1 cellular context compared by ENCODE assay signal in the genomic region with DNA sequence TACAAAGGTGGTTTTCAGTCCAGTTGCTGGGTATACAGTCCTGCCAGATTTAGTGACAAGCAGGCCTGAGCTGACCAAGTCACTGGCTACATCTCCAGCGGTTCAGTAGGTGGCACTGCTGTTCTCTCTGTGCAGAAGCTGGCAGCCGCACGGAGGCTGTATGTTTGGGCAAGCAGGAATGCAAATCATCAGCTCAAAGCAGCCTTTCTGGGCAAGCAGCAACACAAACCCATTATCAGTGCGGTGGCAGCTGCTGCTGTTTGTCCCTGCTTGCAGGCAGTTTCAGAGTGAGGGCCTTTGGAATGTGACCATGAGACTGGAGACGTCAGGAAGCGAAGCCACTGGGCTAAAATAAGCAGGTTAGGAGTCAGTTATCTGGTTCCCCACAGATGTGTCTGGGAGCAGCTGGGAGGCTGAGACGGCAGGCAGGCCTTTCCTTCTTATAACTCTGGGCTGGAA.
TF ChIP-seq lines count a peak whose summit lies in the region.

No MANE protein-coding gene starts in this region.

TF ChIP-seq in K562, 482 proteins besides CTCF, POLR2A, EP300 and RAD21 (continued from another document):
- TF ChIP-seq, protein P1, sequence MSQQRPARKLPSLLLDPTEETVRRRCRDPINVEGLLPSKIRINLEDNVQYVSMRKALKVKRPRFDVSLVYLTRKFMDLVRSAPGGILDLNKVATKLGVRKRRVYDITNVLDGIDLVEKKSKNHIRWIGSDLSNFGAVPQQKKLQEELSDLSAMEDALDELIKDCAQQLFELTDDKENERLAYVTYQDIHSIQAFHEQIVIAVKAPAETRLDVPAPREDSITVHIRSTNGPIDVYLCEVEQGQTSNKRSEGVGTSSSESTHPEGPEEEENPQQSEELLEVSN (IDR thresholded peaks at IDR 0.05; ENCODE audit: borderline replicate concordance in 1 of 2, extremely low read depth in 1 of 2, insufficient read depth in 1 of 2, insufficient read length in 1 of 2, low read depth in 1 of 2, low read length in 1 of 2, poor library complexity in 1 of 2, severe bottlenecking in 1 of 2), result no peak
- TF ChIP-seq, protein P2, sequence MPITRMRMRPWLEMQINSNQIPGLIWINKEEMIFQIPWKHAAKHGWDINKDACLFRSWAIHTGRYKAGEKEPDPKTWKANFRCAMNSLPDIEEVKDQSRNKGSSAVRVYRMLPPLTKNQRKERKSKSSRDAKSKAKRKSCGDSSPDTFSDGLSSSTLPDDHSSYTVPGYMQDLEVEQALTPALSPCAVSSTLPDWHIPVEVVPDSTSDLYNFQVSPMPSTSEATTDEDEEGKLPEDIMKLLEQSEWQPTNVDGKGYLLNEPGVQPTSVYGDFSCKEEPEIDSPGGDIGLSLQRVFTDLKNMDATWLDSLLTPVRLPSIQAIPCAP (CRISPR knock-in tag; IDR thresholded peaks at IDR 0.05; ENCODE audit: borderline replicate concordance), result no peak
- TF ChIP-seq ZNF79 (CRISPR knock-in tag; IDR thresholded peaks at IDR 0.05; ENCODE audit: low read depth) (no peak), BRD4 (IDR thresholded peaks at IDR 0.05) (no peak), ZNF584 (CRISPR knock-in tag; IDR thresholded peaks at IDR 0.05; ENCODE audit: low read depth) (peak; percentile 70), STAG1 (CRISPR knock-in tag; IDR thresholded peaks at IDR 0.05; ENCODE audit: borderline replicate concordance) (peak; percentile 79; the same call in 1 of the 2 replicates), ZNF780A (CRISPR knock-in tag; IDR thresholded peaks at IDR 0.05) (no peak), PPARD (CRISPR knock-in tag; IDR thresholded peaks at IDR 0.05) (no peak), SMARCE1 (IDR thresholded peaks at IDR 0.05) (no peak), NR3C1 (CRISPR knock-in tag; IDR thresholded peaks at IDR 0.05) (no peak), SNRNP70 (optimal IDR thresholded peaks at IDR 0.05; ENCODE audit: low read depth, low read length) (no peak), ZNF184 (CRISPR knock-in tag; IDR thresholded peaks at IDR 0.05) (no peak)
- TF ChIP-seq, protein P3, sequence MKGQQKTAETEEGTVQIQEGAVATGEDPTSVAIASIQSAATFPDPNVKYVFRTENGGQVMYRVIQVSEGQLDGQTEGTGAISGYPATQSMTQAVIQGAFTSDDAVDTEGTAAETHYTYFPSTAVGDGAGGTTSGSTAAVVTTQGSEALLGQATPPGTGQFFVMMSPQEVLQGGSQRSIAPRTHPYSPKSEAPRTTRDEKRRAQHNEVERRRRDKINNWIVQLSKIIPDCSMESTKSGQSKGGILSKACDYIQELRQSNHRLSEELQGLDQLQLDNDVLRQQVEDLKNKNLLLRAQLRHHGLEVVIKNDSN (CRISPR knock-in tag; IDR thresholded peaks at IDR 0.05), result no peak
- TF ChIP-seq, protein P4, sequence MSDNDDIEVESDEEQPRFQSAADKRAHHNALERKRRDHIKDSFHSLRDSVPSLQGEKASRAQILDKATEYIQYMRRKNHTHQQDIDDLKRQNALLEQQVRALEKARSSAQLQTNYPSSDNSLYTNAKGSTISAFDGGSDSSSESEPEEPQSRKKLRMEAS (CRISPR knock-in tag; IDR thresholded peaks at IDR 0.05), result no peak
- TF ChIP-seq, protein P5, sequence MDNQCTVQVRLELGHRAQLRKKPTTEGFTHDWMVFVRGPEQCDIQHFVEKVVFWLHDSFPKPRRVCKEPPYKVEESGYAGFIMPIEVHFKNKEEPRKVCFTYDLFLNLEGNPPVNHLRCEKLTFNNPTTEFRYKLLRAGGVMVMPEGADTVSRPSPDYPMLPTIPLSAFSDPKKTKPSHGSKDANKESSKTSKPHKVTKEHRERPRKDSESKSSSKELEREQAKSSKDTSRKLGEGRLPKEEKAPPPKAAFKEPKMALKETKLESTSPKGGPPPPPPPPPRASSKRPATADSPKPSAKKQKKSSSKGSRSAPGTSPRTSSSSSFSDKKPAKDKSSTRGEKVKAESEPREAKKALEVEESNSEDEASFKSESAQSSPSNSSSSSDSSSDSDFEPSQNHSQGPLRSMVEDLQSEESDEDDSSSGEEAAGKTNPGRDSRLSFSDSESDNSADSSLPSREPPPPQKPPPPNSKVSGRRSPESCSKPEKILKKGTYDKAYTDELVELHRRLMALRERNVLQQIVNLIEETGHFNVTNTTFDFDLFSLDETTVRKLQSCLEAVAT (IDR thresholded peaks at IDR 0.05), result no peak
- TF ChIP-seq, protein P6, sequence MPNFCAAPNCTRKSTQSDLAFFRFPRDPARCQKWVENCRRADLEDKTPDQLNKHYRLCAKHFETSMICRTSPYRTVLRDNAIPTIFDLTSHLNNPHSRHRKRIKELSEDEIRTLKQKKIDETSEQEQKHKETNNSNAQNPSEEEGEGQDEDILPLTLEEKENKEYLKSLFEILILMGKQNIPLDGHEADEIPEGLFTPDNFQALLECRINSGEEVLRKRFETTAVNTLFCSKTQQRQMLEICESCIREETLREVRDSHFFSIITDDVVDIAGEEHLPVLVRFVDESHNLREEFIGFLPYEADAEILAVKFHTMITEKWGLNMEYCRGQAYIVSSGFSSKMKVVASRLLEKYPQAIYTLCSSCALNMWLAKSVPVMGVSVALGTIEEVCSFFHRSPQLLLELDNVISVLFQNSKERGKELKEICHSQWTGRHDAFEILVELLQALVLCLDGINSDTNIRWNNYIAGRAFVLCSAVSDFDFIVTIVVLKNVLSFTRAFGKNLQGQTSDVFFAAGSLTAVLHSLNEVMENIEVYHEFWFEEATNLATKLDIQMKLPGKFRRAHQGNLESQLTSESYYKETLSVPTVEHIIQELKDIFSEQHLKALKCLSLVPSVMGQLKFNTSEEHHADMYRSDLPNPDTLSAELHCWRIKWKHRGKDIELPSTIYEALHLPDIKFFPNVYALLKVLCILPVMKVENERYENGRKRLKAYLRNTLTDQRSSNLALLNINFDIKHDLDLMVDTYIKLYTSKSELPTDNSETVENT (CRISPR knock-in tag; IDR thresholded peaks at IDR 0.05), result no peak
- TF ChIP-seq, protein P7, sequence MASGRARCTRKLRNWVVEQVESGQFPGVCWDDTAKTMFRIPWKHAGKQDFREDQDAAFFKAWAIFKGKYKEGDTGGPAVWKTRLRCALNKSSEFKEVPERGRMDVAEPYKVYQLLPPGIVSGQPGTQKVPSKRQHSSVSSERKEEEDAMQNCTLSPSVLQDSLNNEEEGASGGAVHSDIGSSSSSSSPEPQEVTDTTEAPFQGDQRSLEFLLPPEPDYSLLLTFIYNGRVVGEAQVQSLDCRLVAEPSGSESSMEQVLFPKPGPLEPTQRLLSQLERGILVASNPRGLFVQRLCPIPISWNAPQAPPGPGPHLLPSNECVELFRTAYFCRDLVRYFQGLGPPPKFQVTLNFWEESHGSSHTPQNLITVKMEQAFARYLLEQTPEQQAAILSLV (tag; IDR thresholded peaks at IDR 0.05), result no peak
- TF ChIP-seq, protein P8, sequence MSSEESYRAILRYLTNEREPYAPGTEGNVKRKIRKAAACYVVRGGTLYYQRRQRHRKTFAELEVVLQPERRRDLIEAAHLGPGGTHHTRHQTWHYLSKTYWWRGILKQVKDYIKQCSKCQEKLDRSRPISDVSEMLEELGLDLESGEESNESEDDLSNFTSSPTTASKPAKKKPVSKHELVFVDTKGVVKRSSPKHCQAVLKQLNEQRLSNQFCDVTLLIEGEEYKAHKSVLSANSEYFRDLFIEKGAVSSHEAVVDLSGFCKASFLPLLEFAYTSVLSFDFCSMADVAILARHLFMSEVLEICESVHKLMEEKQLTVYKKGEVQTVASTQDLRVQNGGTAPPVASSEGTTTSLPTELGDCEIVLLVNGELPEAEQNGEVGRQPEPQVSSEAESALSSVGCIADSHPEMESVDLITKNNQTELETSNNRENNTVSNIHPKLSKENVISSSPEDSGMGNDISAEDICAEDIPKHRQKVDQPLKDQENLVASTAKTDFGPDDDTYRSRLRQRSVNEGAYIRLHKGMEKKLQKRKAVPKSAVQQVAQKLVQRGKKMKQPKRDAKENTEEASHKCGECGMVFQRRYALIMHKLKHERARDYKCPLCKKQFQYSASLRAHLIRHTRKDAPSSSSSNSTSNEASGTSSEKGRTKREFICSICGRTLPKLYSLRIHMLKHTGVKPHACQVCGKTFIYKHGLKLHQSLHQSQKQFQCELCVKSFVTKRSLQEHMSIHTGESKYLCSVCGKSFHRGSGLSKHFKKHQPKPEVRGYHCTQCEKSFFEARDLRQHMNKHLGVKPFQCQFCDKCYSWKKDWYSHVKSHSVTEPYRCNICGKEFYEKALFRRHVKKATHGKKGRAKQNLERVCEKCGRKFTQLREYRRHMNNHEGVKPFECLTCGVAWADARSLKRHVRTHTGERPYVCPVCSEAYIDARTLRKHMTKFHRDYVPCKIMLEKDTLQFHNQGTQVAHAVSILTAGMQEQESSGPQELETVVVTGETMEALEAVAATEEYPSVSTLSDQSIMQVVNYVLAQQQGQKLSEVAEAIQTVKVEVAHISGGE (CRISPR knock-in tag; IDR thresholded peaks at IDR 0.05), result no peak
